Comparison of ENCODE assay signal across 8 cellular contexts in genomic region chr17:27353469-27354050, GRCh38. TPM values are rescaled to one million over a fixed set of nuclear protein-coding genes. Genes with fewer than 3 reads are reported as not detected.
DNase-seq lines count a peak whose midpoint lies in the region; ATAC-seq and TF ChIP-seq lines count a peak whose summit lies in the region.

No MANE protein-coding gene starts in this region.

- peak; percentile 72 for TF ChIP-seq POLR2A in GM18951 (IDR thresholded peaks at IDR 0.05; ENCODE audit: extremely low read depth, insufficient read depth, insufficient read length)

- CTCF ChIA-PET in activated CD4-positive, alpha-beta T cell treated with anti-CD3 and anti-CD28 coated beads for 36 hours (lab: Charles Lee) = interaction anchor here (0.7 to 1.9 kb wide), 10 partner anchors 10 to 295 kb away, joined by 3 to 16 read pairs (median 4); no protein-coding TSS in a partner anchor

- H3K36me3 Mint-ChIP-seq in activated CD4-positive, alpha-beta T cell treated with anti-CD3 and anti-CD28 coated beads for 36 hours (ENCODE audit: low read depth) = peaks cover 4% of the 10 kb centered on the region
- no peaks in the 10 kb centered on the region for H3K36me3 Mint-ChIP-seq in chondrocyte (ENCODE audit: low read depth)

- peak overlapping the region; percentile 85 for H3K4me3 Mint-ChIP-seq in activated CD4-positive, alpha-beta T cell treated with anti-CD3 and anti-CD28 coated beads for 36 hours
- H3K4me3 Mint-ChIP-seq in chondrocyte (ENCODE audit: unreplicated experiment) = peak overlapping the region; percentile 73

- POLR2A ChIA-PET in activated CD4-positive, alpha-beta T cell treated with anti-CD3 and anti-CD28 coated beads for 36 hours (lab: Charles Lee) = no interaction called here

- ATAC-seq in HG03175 (IDR thresholded peaks at IDR 0.05; ENCODE audit: unreplicated experiment) (peak; percentile 73), left colon (peak; percentile 84)
- peak; percentile 90 for ATAC-seq in activated CD4-positive, alpha-beta T cell treated with anti-CD3 and anti-CD28 coated beads for 36 hours

- peak; percentile 99 for DNase-seq in AG20443 (ENCODE audit: low spot score)
- DNase-seq in NCI-H345 treated with DMSO at 0.1 percent for 48 hours (lab: John Stamatoyannopoulos, UW; ENCODE audit: unreplicated experiment) = peak; percentile 47
- DNase-seq in activated CD4-positive, alpha-beta T cell treated with anti-CD3 and anti-CD28 coated beads for 36 hours = peak; percentile 94
- peak; percentile 96 for DNase-seq in chondrocyte (ENCODE audit: low spot score)
- DNase-seq in left colon = peak; percentile 90 to 91
- peak; percentile 81 to 85 for DNase-seq in stimulated activated CD4-positive, alpha-beta T cell treated with anti-CD3 and anti-CD28 coated beads, Interleukin-1b, Interleukin-23, amount 100 ng/mL, for 4 hours (ENCODE audit: low read depth in 2 of 2)

- peak; percentile 98 for TF ChIP-seq CTCF in chondrocyte (IDR thresholded peaks at IDR 0.05)

- H3K9me3 Mint-ChIP-seq in activated CD4-positive, alpha-beta T cell treated with anti-CD3 and anti-CD28 coated beads for 36 hours (ENCODE audit: low read depth) = no peaks in the 10 kb centered on the region
- no peaks in the 10 kb centered on the region for H3K9me3 Mint-ChIP-seq in chondrocyte (ENCODE audit: low read depth)

- intact Hi-C loops in activated CD4-positive, alpha-beta T cell treated with anti-CD3 and anti-CD28 coated beads for 36 hours (cut with DNase I, micrococcal nuclease) = loop anchor here (1.0 to 10.0 kb wide), 15 partner anchors 21 to 539 kb away; partner anchors contain the start of genes KSR1 (in 2 of the 2), WSB1 (in 2 of the 2) and LYRM9 (in 1 of the 2)
- intact Hi-C loops in left colon (cut with DNase I, micrococcal nuclease) = no loop called here

- no peaks in the 10 kb centered on the region for H3K27me3 Mint-ChIP-seq in activated CD4-positive, alpha-beta T cell treated with anti-CD3 and anti-CD28 coated beads for 36 hours
- H3K27me3 Mint-ChIP-seq in chondrocyte (ENCODE audit: low read depth) = no peaks in the 10 kb centered on the region

- peaks cover 25% of the 10 kb centered on the region for H3K4me1 Mint-ChIP-seq in activated CD4-positive, alpha-beta T cell treated with anti-CD3 and anti-CD28 coated beads for 36 hours
- peaks cover 34% of the 10 kb centered on the region for H3K4me1 Mint-ChIP-seq in chondrocyte (ENCODE audit: low read depth)

- in situ Hi-C loops in GM18951 (cut with MboI; ENCODE audit: low sequenced_read_pairs, unreplicated experiment) = no loop called here

- peak overlapping the region; percentile 95 for H3K27ac Mint-ChIP-seq in activated CD4-positive, alpha-beta T cell treated with anti-CD3 and anti-CD28 coated beads for 36 hours
- peak overlapping the region; percentile 96 for H3K27ac Mint-ChIP-seq in chondrocyte (ENCODE audit: unreplicated experiment)

RNA-seq across cellular contexts. Expression of gene WSB1, which starts 59.6 kb away (rescaled TPM):
- total RNA-seq in activated CD4-positive, alpha-beta T cell treated with anti-CD3 and anti-CD28 coated beads for 36 hours = 100 to 1,000 TPM; 145 to 190 TPM
- total RNA-seq in chondrocyte (110 to 218 TPM (median 205 TPM) in 3 replicates), left colon (100 to 1,000 TPM in 1 of 2 donors, 10 to 100 TPM in 1; 91.9 to 121 TPM)

Comparison
In these comparisons a context has a peak if more than half of its experiments do, and no peak if none do; other contexts are left out.
1. Peak in every context shown above with its lines: DNase-seq and ATAC-seq.
2. DNase-seq: peak in every context shown above with its lines; median percentile 99 in AG20443; 96 in chondrocyte; 94 in activated CD4-positive, alpha-beta T cell treated with anti-CD3 and anti-CD28 coated beads for 36 hours; 90 in left colon; 83 in stimulated activated CD4-positive, alpha-beta T cell treated with anti-CD3 and anti-CD28 coated beads, Interleukin-1b, Interleukin-23, amount 100 ng/mL, for 4 hours; 47 in NCI-H345 treated with DMSO at 0.1 percent for 48 hours.
3. intact Hi-C loops: an anchor here in activated CD4-positive, alpha-beta T cell treated with anti-CD3 and anti-CD28 coated beads for 36 hours (1.0 to 10.0 kb wide); none called in left colon.